Comparison of ENCODE assay signal across 12 cellular contexts in genomic region chr3:30538787-30539186, GRCh38.
DNase-seq lines count a peak whose midpoint lies in the region; ATAC-seq and TF ChIP-seq lines count a peak whose summit lies in the region.
"Had no signal": no experiment of that assay in that cellular context is flagged by ENCODE, and none has a peak within 500 bp of the region (broad histone marks: within the 10 kb centered on the region; RNA-seq: fewer than 3 reads in every experiment).

No MANE protein-coding gene starts in this region.

- no peak overlapping the region for H3K4me3 Mint-ChIP-seq in activated naive CD8-positive, alpha-beta T cell treated with anti-CD3 and anti-CD28 coated beads, Interleukin-2, amount 50 U/mL, for 24 hours
- H3K4me3 Mint-ChIP-seq in activated naive CD8-positive, alpha-beta T cell treated with anti-CD3 and anti-CD28 coated beads for 36 hours: no peak overlapping the region
- H3K4me3 Mint-ChIP-seq in activated T-helper 17 cell treated with anti-CD3 and anti-CD28 coated beads, Interleukin-2, amount 50 U/mL, for 72 hours: no peak overlapping the region

- peaks cover 4% of the 10 kb centered on the region for H3K9me3 Mint-ChIP-seq in activated naive CD8-positive, alpha-beta T cell treated with anti-CD3 and anti-CD28 coated beads, Interleukin-2, amount 50 U/mL, for 24 hours
- H3K9me3 Mint-ChIP-seq in activated naive CD8-positive, alpha-beta T cell treated with anti-CD3 and anti-CD28 coated beads for 36 hours: peaks cover 4% of the 10 kb centered on the region
- no peaks in the 10 kb centered on the region for H3K9me3 Mint-ChIP-seq in activated T-helper 17 cell treated with anti-CD3 and anti-CD28 coated beads, Interleukin-2, amount 50 U/mL, for 72 hours

- no peaks in the 10 kb centered on the region for H3K27me3 ChIP-seq in foreskin keratinocyte
- H3K27me3 ChIP-seq: adrenal gland had no signal

- H3K27me3 Mint-ChIP-seq in activated naive CD8-positive, alpha-beta T cell treated with anti-CD3 and anti-CD28 coated beads, Interleukin-2, amount 50 U/mL, for 24 hours: no peaks in the 10 kb centered on the region
- H3K27me3 Mint-ChIP-seq in activated naive CD8-positive, alpha-beta T cell treated with anti-CD3 and anti-CD28 coated beads for 36 hours: no peaks in the 10 kb centered on the region
- no peaks in the 10 kb centered on the region for H3K27me3 Mint-ChIP-seq in activated T-helper 17 cell treated with anti-CD3 and anti-CD28 coated beads, Interleukin-2, amount 50 U/mL, for 72 hours

- H3K4me1 Mint-ChIP-seq in activated naive CD8-positive, alpha-beta T cell treated with anti-CD3 and anti-CD28 coated beads, Interleukin-2, amount 50 U/mL, for 24 hours: peaks cover 19% of the 10 kb centered on the region
- peaks cover 19% of the 10 kb centered on the region for H3K4me1 Mint-ChIP-seq in activated naive CD8-positive, alpha-beta T cell treated with anti-CD3 and anti-CD28 coated beads for 36 hours
- H3K4me1 Mint-ChIP-seq in activated T-helper 17 cell treated with anti-CD3 and anti-CD28 coated beads, Interleukin-2, amount 50 U/mL, for 72 hours: no peaks in the 10 kb centered on the region

- H3K27ac ChIP-seq in foreskin keratinocyte: peak overlapping the region; percentile 56
- H3K27ac ChIP-seq: adrenal gland, C4-2B had no signal

- no peak for TF ChIP-seq CTCF in foreskin keratinocyte (conservative IDR thresholded peaks at IDR 0.05)

- DNase-seq in activated naive CD8-positive, alpha-beta T cell treated with anti-CD3 and anti-CD28 coated beads, Interleukin-2, amount 50 U/mL, for 24 hours: no peak
- no peak for DNase-seq in activated naive CD8-positive, alpha-beta T cell treated with anti-CD3 and anti-CD28 coated beads for 36 hours
- DNase-seq in foreskin keratinocyte: peak; percentile 94 to 96
- no peak for DNase-seq in SHP77 treated with DMSO at 0.1 percent for 48 hours (lab: John Stamatoyannopoulos, UW)
- no peak for DNase-seq in NCI-H1417 (lab: John Stamatoyannopoulos, UW)
- no peak for DNase-seq in HEK293T (ENCODE audit: extremely low spot score)
- DNase-seq: activated CD4-positive, alpha-beta T cell treated with anti-CD3 and anti-CD28 coated beads, Interleukin-2, amount 50 U/mL, for 4 hours; adrenal gland had no signal

- POLR2A ChIA-PET in HEK293T (lab: Yijun Ruan, JAX): no interaction called here

- H3K36me3 Mint-ChIP-seq in activated naive CD8-positive, alpha-beta T cell treated with anti-CD3 and anti-CD28 coated beads, Interleukin-2, amount 50 U/mL, for 24 hours (ENCODE audit: low read depth): no peaks in the 10 kb centered on the region
- no peaks in the 10 kb centered on the region for H3K36me3 Mint-ChIP-seq in activated naive CD8-positive, alpha-beta T cell treated with anti-CD3 and anti-CD28 coated beads for 36 hours
- H3K36me3 Mint-ChIP-seq in activated T-helper 17 cell treated with anti-CD3 and anti-CD28 coated beads, Interleukin-2, amount 50 U/mL, for 72 hours (ENCODE audit: low read depth): no peaks in the 10 kb centered on the region

- ATAC-seq in activated naive CD8-positive, alpha-beta T cell treated with anti-CD3 and anti-CD28 coated beads, Interleukin-2, amount 50 U/mL, for 24 hours: peak; percentile 75
- ATAC-seq in activated T-helper 17 cell treated with anti-CD3 and anti-CD28 coated beads, Interleukin-2, amount 50 U/mL, for 72 hours (replicated peaks): peak; percentile 64
- ATAC-seq in foreskin keratinocyte: peak; percentile 91
- ATAC-seq in HG03520 (IDR thresholded peaks at IDR 0.05; ENCODE audit: unreplicated experiment): no peak
- ATAC-seq: GM12878 had no signal

- H3K27ac Mint-ChIP-seq in activated naive CD8-positive, alpha-beta T cell treated with anti-CD3 and anti-CD28 coated beads, Interleukin-2, amount 50 U/mL, for 24 hours: no peak overlapping the region
- no peak overlapping the region for H3K27ac Mint-ChIP-seq in activated naive CD8-positive, alpha-beta T cell treated with anti-CD3 and anti-CD28 coated beads for 36 hours
- H3K27ac Mint-ChIP-seq in activated T-helper 17 cell treated with anti-CD3 and anti-CD28 coated beads, Interleukin-2, amount 50 U/mL, for 72 hours: no peak overlapping the region

- CTCF ChIA-PET in HEK293T (lab: Yijun Ruan, JAX): no interaction called here

- peaks cover 20% of the 10 kb centered on the region for H3K4me1 ChIP-seq in foreskin keratinocyte
- H3K4me1 ChIP-seq: adrenal gland had no signal

TF ChIP-seq in HEK293T, 16 proteins besides CTCF, POLR2A, EP300 and RAD21:
- no peak for TF ChIP-seq LEF1 (IDR thresholded peaks at IDR 0.05; ENCODE audit: borderline replicate concordance)
- no peak for TF ChIP-seq NFRKB (IDR thresholded peaks at IDR 0.05)
- no peak for TF ChIP-seq FOXM1 (IDR thresholded peaks at IDR 0.05; ENCODE audit: borderline replicate concordance)
- no peak for TF ChIP-seq SP1 (IDR thresholded peaks at IDR 0.05)
- no peak for TF ChIP-seq BHLHE40 (IDR thresholded peaks at IDR 0.05; ENCODE audit: borderline replicate concordance)
- no peak for TF ChIP-seq TARDBP (IDR thresholded peaks at IDR 0.05)

Comparison
In these comparisons a context has a peak if more than half of its experiments do, and no peak if none do; other contexts are left out.
1. DNase-seq: peak in foreskin keratinocyte (2 of 2); none in activated naive CD8-positive, alpha-beta T cell treated with anti-CD3 and anti-CD28 coated beads, Interleukin-2, amount 50 U/mL, for 24 hours (single experiment), activated naive CD8-positive, alpha-beta T cell treated with anti-CD3 and anti-CD28 coated beads for 36 hours (single experiment), SHP77 treated with DMSO at 0.1 percent for 48 hours (single experiment), NCI-H1417 (0 of 3) and HEK293T (single experiment).